1 cellular context compared by ENCODE assay signal in genomic region chr5:175728316-175728715, GRCh38.
TF ChIP-seq lines count a peak whose summit lies in the region.

No MANE protein-coding gene starts in this region.

TF ChIP-seq in WTC11, 78 proteins besides CTCF, POLR2A, EP300 and RAD21 (continued from another document):
- TF ChIP-seq CDX4 (CRISPR knock-in tag; IDR thresholded peaks at IDR 0.05; ENCODE audit: borderline replicate concordance) (no peak), ZNF121 (CRISPR knock-in tag; IDR thresholded peaks at IDR 0.05) (no peak), ZNF512 (CRISPR knock-in tag; IDR thresholded peaks at IDR 0.05; ENCODE audit: borderline replicate concordance) (no peak), ZNF317 (CRISPR knock-in tag; IDR thresholded peaks at IDR 0.05; ENCODE audit: borderline replicate concordance, low read depth) (no peak), ZNF423 (CRISPR knock-in tag; IDR thresholded peaks at IDR 0.05) (no peak)
